In the genomic region with DNA sequence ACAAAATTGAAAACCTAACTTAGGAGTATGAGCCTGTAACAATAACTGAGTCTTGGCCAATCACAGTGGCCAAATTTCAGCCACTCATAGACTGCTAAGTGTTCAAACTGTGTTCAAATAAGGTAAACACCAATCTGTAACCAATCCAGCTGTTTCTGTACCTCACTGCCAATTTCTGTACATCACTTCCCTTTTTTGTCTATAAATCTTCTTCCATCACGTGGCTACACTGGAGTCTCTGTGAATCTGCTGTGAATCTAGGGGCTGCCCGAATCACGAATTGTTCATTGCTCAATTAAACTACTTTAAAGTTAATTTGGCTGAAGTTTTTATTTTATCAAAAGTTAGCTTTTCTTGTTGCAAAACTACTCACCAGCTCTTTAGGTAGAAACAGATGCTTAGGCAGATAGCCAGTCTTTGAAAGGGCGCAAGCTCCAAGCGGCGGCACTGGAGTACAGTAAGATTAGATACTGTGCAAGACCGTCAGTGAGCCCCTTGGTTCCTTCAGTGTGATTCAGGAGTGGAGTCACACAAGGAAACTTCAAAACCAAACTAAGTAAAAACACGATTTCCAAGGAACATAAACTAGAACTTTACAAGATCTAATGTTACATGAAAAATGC, we compare ENCODE assay signal across 17 cellular contexts. TPM values are rescaled to one million over a fixed set of nuclear protein-coding genes. Genes with fewer than 3 reads are reported as not detected.
"Had no signal": no experiment of that assay in that cellular context is flagged by ENCODE, and none has a peak within 500 bp of the region (broad histone marks: within the 10 kb centered on the region; RNA-seq: fewer than 3 reads in every experiment).

No MANE protein-coding gene starts in this region.

- H3K27me3 ChIP-seq: brain microvascular endothelial cell, right atrium auricular region, transverse colon had no signal

- H3K4me1 Mint-ChIP-seq: activated CD4-positive, alpha-beta memory T cell treated with anti-CD3 and anti-CD28 coated beads, Interleukin-2, amount 10 ng/mL, durations not matched to agents 7 days and 5 days; stimulated activated naive B cell treated with anti-CD40 and anti-IgM and Interleukin-4, amounts not matched to agents 10 μg/mL and 1 μg/mL and 100 μg/mL, for 72 hours had no signal

- DNase-seq: activated CD4-positive, alpha-beta memory T cell treated with anti-CD3 and anti-CD28 coated beads, Interleukin-2, amount 10 ng/mL, durations not matched to agents 7 days and 5 days; activated CD4-positive, alpha-beta T cell treated with anti-CD3 and anti-CD28 coated beads for 4 hours; activated gamma-delta T cell; activated T-cell treated with anti-CD3 and anti-CD28 coated beads, Interleukin-2, amount 50 U/mL, for 4 hours; amygdala; cortex of kidney; effector CD4-positive, alpha-beta T cell; stimulated activated CD4-positive, alpha-beta T cell treated with anti-CD3 and anti-CD28 coated beads, Interleukin-2, amount 100 ng/mL, for 48 hours; stimulated activated naive B cell treated with anti-CD40 and anti-IgM and Interleukin-4, amounts not matched to agents 10 μg/mL and 1 μg/mL and 100 μg/mL, for 72 hours; transverse colon; WERI-Rb-1 had no signal

- H3K9me3 Mint-ChIP-seq: activated CD4-positive, alpha-beta memory T cell treated with anti-CD3 and anti-CD28 coated beads, Interleukin-2, amount 10 ng/mL, durations not matched to agents 7 days and 5 days had no signal

- H3K36me3 Mint-ChIP-seq: activated naive CD8-positive, alpha-beta T cell; natural killer cell treated with Interleukin-12 subunit alpha and Interleukin-12 subunit beta and Interleukin-15 and Interleukin-18, amount 100 ng/mL, for 72 hours; stimulated activated naive B cell treated with anti-CD40 and anti-IgM and Interleukin-4, amounts not matched to agents 10 μg/mL and 1 μg/mL and 100 μg/mL, for 72 hours had no signal

- H3K27me3 Mint-ChIP-seq: activated CD4-positive, alpha-beta memory T cell treated with anti-CD3 and anti-CD28 coated beads, Interleukin-2, amount 10 ng/mL, durations not matched to agents 7 days and 5 days; activated naive CD8-positive, alpha-beta T cell; natural killer cell treated with Interleukin-12 subunit alpha and Interleukin-12 subunit beta and Interleukin-15 and Interleukin-18, amount 100 ng/mL, for 72 hours; stimulated activated naive B cell treated with anti-CD40 and anti-IgM and Interleukin-4, amounts not matched to agents 10 μg/mL and 1 μg/mL and 100 μg/mL, for 72 hours had no signal

- H3K27ac Mint-ChIP-seq: activated CD4-positive, alpha-beta memory T cell treated with anti-CD3 and anti-CD28 coated beads, Interleukin-2, amount 10 ng/mL, durations not matched to agents 7 days and 5 days; activated naive CD8-positive, alpha-beta T cell; natural killer cell treated with Interleukin-12 subunit alpha and Interleukin-12 subunit beta and Interleukin-15 and Interleukin-18, amount 100 ng/mL, for 72 hours; stimulated activated naive B cell treated with anti-CD40 and anti-IgM and Interleukin-4, amounts not matched to agents 10 μg/mL and 1 μg/mL and 100 μg/mL, for 72 hours had no signal

- H3K36me3 ChIP-seq: brain microvascular endothelial cell, right atrium auricular region, transverse colon, WERI-Rb-1 had no signal

- H3K4me3 ChIP-seq: right atrium auricular region, transverse colon had no signal

- H3K9me3 ChIP-seq: right atrium auricular region, transverse colon had no signal

- ATAC-seq: activated T-cell treated with anti-CD3 and anti-CD28 coated beads, Interleukin-2, amount 50 U/mL, for 4 hours; natural killer cell treated with Interleukin-12 subunit alpha and Interleukin-12 subunit beta and Interleukin-15 and Interleukin-18, amount 100 ng/mL, for 72 hours; SK-N-SH treated with all-trans-retinoic acid at 6 μM for 48 hours; stimulated activated naive B cell treated with anti-CD40 and anti-IgM and Interleukin-4, amounts not matched to agents 10 μg/mL and 1 μg/mL and 100 μg/mL, for 72 hours had no signal

- H3K27ac ChIP-seq: brain microvascular endothelial cell, right atrium auricular region, transverse colon, WERI-Rb-1 had no signal

- H3K4me3 Mint-ChIP-seq: activated CD4-positive, alpha-beta memory T cell treated with anti-CD3 and anti-CD28 coated beads, Interleukin-2, amount 10 ng/mL, durations not matched to agents 7 days and 5 days; activated naive CD8-positive, alpha-beta T cell; activated T-cell treated with anti-CD3 and anti-CD28 coated beads, Interleukin-2, amount 50 U/mL, for 4 hours; natural killer cell treated with Interleukin-12 subunit alpha and Interleukin-12 subunit beta and Interleukin-15 and Interleukin-18, amount 100 ng/mL, for 72 hours; stimulated activated naive B cell treated with anti-CD40 and anti-IgM and Interleukin-4, amounts not matched to agents 10 μg/mL and 1 μg/mL and 100 μg/mL, for 72 hours had no signal

RNA-seq across cellular contexts. Expression of a gene that starts 43.2 kb away (rescaled TPM):
- total RNA-seq: activated CD4-positive, alpha-beta memory T cell treated with anti-CD3 and anti-CD28 coated beads, Interleukin-2, amount 10 ng/mL, durations not matched to agents 7 days and 5 days; T-helper 1 cell treated with Interleukin-12 subunit alpha and Interleukin-12 subunit beta and Interleukin-4 antibody, amounts not matched to agents 30 ng/mL and 1 ng/mL, for 36 hours had no signal
